ENCODE assay signal across 1 cellular context in the genomic region with DNA sequence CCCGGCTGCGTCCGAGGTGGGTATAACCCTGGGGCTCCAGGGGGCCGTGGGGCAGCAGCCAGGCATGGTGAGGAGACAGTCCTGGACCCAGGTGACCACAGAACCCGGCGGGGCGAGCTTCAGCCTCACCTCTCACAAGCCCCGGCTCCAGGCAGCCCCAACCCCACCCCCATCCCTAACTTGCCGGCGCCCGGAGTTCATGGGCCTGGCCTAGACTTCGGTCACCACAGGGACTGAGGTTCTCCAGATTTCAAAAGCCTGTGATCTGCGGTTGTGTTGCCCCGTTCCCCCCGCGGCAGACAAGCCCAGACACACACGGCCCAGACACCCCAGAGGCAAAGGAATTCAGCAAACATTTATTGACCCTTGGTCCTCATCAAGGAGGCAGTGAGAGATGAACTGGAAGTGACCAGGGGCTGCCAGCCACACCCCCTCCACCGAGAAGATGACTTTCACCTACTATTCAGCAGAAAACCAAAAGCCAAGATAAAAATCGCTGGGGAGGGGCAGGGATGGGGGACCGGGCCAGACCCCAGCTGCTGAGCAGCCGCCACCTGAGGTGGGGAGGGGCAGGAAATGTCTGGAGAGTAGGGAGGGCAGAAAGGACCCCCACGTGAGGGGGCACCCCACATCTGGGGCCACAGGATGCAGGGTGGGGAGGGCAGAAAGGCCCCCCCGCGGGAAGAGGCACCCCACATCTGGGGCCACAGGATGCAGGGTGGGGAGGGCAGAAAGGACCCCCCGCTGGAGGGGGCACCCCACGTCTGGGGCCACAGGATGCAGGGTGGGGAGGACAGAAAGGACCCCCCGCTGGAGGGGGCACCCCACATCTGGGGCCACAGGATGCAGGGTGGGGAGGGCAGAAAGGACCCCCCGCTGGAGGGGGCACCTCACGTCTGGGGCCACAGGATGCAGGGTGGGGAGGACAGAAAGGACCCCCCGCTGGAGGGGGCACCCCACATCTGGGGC.
TF ChIP-seq lines count a peak whose summit lies in the region.

No MANE protein-coding gene starts in this region.

TF ChIP-seq in K562, 482 proteins besides CTCF, POLR2A, EP300 and RAD21:
- no peak for TF ChIP-seq SOX6 (IDR thresholded peaks at IDR 0.05)
- TF ChIP-seq KLF13 (tag; IDR thresholded peaks at IDR 0.05; ENCODE audit: borderline replicate concordance, low read depth): no peak
- TF ChIP-seq MTA2 (IDR thresholded peaks at IDR 0.05; ENCODE audit: low read depth): no peak
- peak; percentile 37; the same call in 1 of the 2 replicates for TF ChIP-seq POLR2G (IDR thresholded peaks at IDR 0.05; ENCODE audit: low read depth, low read length)
- TF ChIP-seq, protein P1, sequence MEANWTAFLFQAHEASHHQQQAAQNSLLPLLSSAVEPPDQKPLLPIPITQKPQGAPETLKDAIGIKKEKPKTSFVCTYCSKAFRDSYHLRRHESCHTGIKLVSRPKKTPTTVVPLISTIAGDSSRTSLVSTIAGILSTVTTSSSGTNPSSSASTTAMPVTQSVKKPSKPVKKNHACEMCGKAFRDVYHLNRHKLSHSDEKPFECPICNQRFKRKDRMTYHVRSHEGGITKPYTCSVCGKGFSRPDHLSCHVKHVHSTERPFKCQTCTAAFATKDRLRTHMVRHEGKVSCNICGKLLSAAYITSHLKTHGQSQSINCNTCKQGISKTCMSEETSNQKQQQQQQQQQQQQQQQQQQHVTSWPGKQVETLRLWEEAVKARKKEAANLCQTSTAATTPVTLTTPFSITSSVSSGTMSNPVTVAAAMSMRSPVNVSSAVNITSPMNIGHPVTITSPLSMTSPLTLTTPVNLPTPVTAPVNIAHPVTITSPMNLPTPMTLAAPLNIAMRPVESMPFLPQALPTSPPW (CRISPR knock-in tag; IDR thresholded peaks at IDR 0.05): peak; percentile 26; the same call in 1 of the 2 replicates
- 0 out of 2 replicates have a peak, but pooled peaks have one; percentile 35 for TF ChIP-seq ZBTB7A (IDR thresholded peaks at IDR 0.05; ENCODE audit: borderline replicate concordance, control insufficient read depth, low read depth, low read length)
- TF ChIP-seq, protein P2, sequence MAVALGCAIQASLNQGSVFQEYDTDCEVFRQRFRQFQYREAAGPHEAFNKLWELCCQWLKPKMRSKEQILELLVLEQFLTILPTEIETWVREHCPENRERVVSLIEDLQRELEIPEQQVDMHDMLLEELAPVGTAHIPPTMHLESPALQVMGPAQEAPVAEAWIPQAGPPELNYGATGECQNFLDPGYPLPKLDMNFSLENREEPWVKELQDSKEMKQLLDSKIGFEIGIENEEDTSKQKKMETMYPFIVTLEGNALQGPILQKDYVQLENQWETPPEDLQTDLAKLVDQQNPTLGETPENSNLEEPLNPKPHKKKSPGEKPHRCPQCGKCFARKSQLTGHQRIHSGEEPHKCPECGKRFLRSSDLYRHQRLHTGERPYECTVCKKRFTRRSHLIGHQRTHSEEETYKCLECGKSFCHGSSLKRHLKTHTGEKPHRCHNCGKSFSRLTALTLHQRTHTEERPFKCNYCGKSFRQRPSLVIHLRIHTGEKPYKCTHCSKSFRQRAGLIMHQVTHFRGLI (CRISPR knock-in tag; IDR thresholded peaks at IDR 0.05): no peak
- no peak for TF ChIP-seq ZNF766 (CRISPR knock-in tag; conservative IDR thresholded peaks at IDR 0.05)
TF ChIP-seq in K562: peak in this region for 3.
